Comparison of ENCODE assay signal across 8 cellular contexts in genomic region chr4:102743352-102743751, GRCh38. TPM values are rescaled to one million over a fixed set of nuclear protein-coding genes. Genes with fewer than 3 reads are reported as not detected.
DNase-seq lines count a peak whose midpoint lies in the region; ATAC-seq and TF ChIP-seq lines count a peak whose summit lies in the region.
"Not testable (repeated sequence)": the region's sequence is repeated elsewhere in the genome, so short reads cannot be mapped to it uniquely, and the experiment has no call there.

No MANE protein-coding gene starts in this region.

- H3K4me3 Mint-ChIP-seq in T-helper 17 cell, result not testable (repeated sequence)

- H3K9me2 ChIP-seq in Karpas-422 (replicated peaks; ENCODE audit: insufficient read depth, low read length), result not testable (repeated sequence)

- H3K9me3 ChIP-seq in Karpas-422 (ENCODE audit: low read length); T-helper 17 cell (ENCODE audit: control insufficient read depth, low read length, poor library complexity, severe bottlenecking); right lobe of liver: not testable (repeated sequence)

- intact Hi-C loops in right lobe of liver (cut with DNase I), result not testable (repeated sequence)

- peaks cover 82% of the 10 kb centered on the region for H3K79me2 ChIP-seq in Karpas-422 (ENCODE audit: low read length)

- DNase-seq in Ammon's horn (ENCODE audit: low spot score) (peak; percentile 39), Karpas-422 (peak; percentile 63), right lobe of liver (peak in 1 of 3 donors; percentile 56)
- DNase-seq in T-helper 17 cell, result not testable (repeated sequence)

- H3K4me1 Mint-ChIP-seq in T-helper 17 cell, result not testable (repeated sequence)

- H3K4me3 ChIP-seq in Karpas-422 (ENCODE audit: low read length); right lobe of liver: not testable (repeated sequence)

- not testable (repeated sequence) for H3K27me3 Mint-ChIP-seq in T-helper 17 cell

- ATAC-seq in GM18517 (IDR thresholded peaks at IDR 0.05; ENCODE audit: unreplicated experiment) (peak; percentile 97), GM19455 (IDR thresholded peaks at IDR 0.05; ENCODE audit: unreplicated experiment) (peak; percentile 73), HG02623 (IDR thresholded peaks at IDR 0.05; ENCODE audit: unreplicated experiment) (peak; percentile 100), HG03108 (IDR thresholded peaks at IDR 0.05; ENCODE audit: unreplicated experiment) (peak; percentile 97), T-helper 17 cell (peak; percentile 62), right lobe of liver (peak; percentile 45 to 68 (median 58))

- H3K27ac Mint-ChIP-seq in T-helper 17 cell, result not testable (repeated sequence)

- not testable (repeated sequence) for H3K27ac ChIP-seq in Karpas-422 (ENCODE audit: low read length); right lobe of liver

- TF ChIP-seq CTCF in right lobe of liver (IDR thresholded peaks at IDR 0.05), result not testable (repeated sequence)

- not testable (repeated sequence) for H3K4me1 ChIP-seq in Karpas-422 (ENCODE audit: low read length); right lobe of liver

- peaks cover 14% of the 10 kb centered on the region; the same call in 1 of the 2 replicates for H3K36me3 ChIP-seq in Karpas-422 (ENCODE audit: insufficient read depth, low read length)
- H3K36me3 ChIP-seq in right lobe of liver, result not testable (repeated sequence)

- not testable (repeated sequence) for H2AFZ ChIP-seq in Karpas-422 (ENCODE audit: low read length)

- not testable (repeated sequence) for H4K20me1 ChIP-seq in Karpas-422 (ENCODE audit: insufficient read depth, low read depth, low read length)

- not testable (repeated sequence) for TF ChIP-seq POLR2A in right lobe of liver (IDR thresholded peaks at IDR 0.05)

- not testable (repeated sequence) for H3K36me3 Mint-ChIP-seq in T-helper 17 cell (ENCODE audit: low read depth)

- not testable (repeated sequence) for H3K9ac ChIP-seq in Karpas-422 (ENCODE audit: low read length)

- WGBS in right lobe of liver (ENCODE audit: insufficient coverage, low coverage, low lambda C conversion rate, missing lambda C conversion rate), result 88% methylated on average over 3 of the region's 4 CpGs

- not testable (repeated sequence) for H3K4me2 ChIP-seq in Karpas-422 (ENCODE audit: low read depth, low read length, poor library complexity, severe bottlenecking)

- not testable (repeated sequence) for H3K27me3 ChIP-seq in Karpas-422 (ENCODE audit: low read length); right lobe of liver

RNA-seq across cellular contexts. Expression of gene MANBA, which starts 17.4 kb away (rescaled TPM):
- 57.2 and 91.6 TPM in 2 replicates for total RNA-seq in Karpas-422 (2014; rRNA removed; shearing (Covaris generic); ENCODE audit: low replicate concordance)
- total RNA-seq in T-helper 17 cell (10 to 100 TPM; 20.0 to 27.0 TPM), right lobe of liver (10 to 100 TPM; 11.3 to 18.2 (median 13.9) TPM)
